11 cellular contexts compared by ENCODE assay signal in the genomic region with DNA sequence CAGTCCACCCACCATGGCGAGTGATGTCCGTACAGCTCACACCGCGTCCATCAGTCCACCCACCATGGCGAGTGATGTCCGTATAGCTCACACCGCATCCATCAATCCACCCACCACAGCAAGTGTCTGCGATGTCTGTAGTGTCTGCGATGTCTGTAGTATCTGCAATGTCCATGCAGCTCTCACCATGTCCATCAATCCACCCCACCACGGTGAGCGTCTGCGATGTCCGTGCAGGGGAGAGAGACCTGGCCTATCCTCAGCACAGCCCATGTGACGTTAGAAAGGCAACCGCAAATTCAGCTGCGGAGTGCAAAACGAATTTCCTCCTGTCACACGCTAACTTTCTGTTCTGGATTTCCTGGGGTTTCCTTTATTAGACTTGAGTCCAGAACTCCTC. TPM values are rescaled to one million over a fixed set of nuclear protein-coding genes. Genes with fewer than 3 reads are reported as not detected.
A peak's percentile ranks its signal among the peaks of the same experiment; 100 is the strongest.
DNase-seq lines count a peak whose midpoint lies in the region; ATAC-seq, FAIRE-seq and TF ChIP-seq lines count a peak whose summit lies in the region.
"Had no signal": no experiment of that assay in that cellular context is flagged by ENCODE, and none has a peak within 500 bp of the region (broad histone marks: within the 10 kb centered on the region; RNA-seq: fewer than 3 reads in every experiment).

No MANE protein-coding gene starts in this region.

- H3K4me3 Mint-ChIP-seq in CD4-positive, CD25-positive, alpha-beta regulatory T cell: peak overlapping the region; percentile 56 to 89 (median 78)
- peak overlapping the region; percentile 3 for H3K4me3 Mint-ChIP-seq in astrocyte (ENCODE audit: unreplicated experiment)
- peak overlapping the region; percentile 76 for H3K4me3 Mint-ChIP-seq in natural killer cell

- H3K36me3 ChIP-seq in CD4-positive, CD25-positive, alpha-beta regulatory T cell (ENCODE audit: control insufficient read depth, insufficient read depth, low read length): peaks cover 40% of the 10 kb centered on the region
- H3K36me3 ChIP-seq in IMR-90 (ENCODE audit: control insufficient read depth, insufficient read depth, low read length) (peaks cover 6% of the 10 kb centered on the region), astrocyte (ENCODE audit: insufficient read depth, low read length) (peaks cover 7% of the 10 kb centered on the region)

- peak overlapping the region; percentile 91; the same call in 1 of the 2 replicates for H3K23ac ChIP-seq in IMR-90 (ENCODE audit: low read depth, low read length)

- H3K4me1 ChIP-seq in CD4-positive, CD25-positive, alpha-beta regulatory T cell (ENCODE audit: control insufficient read depth, insufficient read depth, low read length, poor library complexity, severe bottlenecking): peaks cover 77% of the 10 kb centered on the region
- H3K4me1 ChIP-seq in IMR-90 (ENCODE audit: control insufficient read depth, insufficient read depth, low read length) (peaks cover 60% of the 10 kb centered on the region), astrocyte (ENCODE audit: insufficient read depth, low read length) (peaks cover 63% of the 10 kb centered on the region)

- H3K27me3 ChIP-seq in CD4-positive, CD25-positive, alpha-beta regulatory T cell (ENCODE audit: control insufficient read depth, insufficient read depth, low read length): no peaks in the 10 kb centered on the region
- no peaks in the 10 kb centered on the region for H3K27me3 ChIP-seq in IMR-90 (ENCODE audit: control insufficient read depth, insufficient read depth, low read length)
- H3K27me3 ChIP-seq in astrocyte (ENCODE audit: insufficient read depth, low read length): no peaks in the 10 kb centered on the region

- peak overlapping the region; percentile 77 for H2BK120ac ChIP-seq in IMR-90 (ENCODE audit: low read depth, low read length)

- peak overlapping the region; percentile 99 for H2AK5ac ChIP-seq in IMR-90 (ENCODE audit: low read depth, low read length)

- no peak overlapping the region for H2AFZ ChIP-seq in IMR-90 (replicated peaks; ENCODE audit: low read length, poor library complexity)
- H2AFZ ChIP-seq in astrocyte (ENCODE audit: low read depth, low read length): no peak overlapping the region

- peaks cover 6% of the 10 kb centered on the region for H3K27me3 Mint-ChIP-seq in CD4-positive, CD25-positive, alpha-beta regulatory T cell
- H3K27me3 Mint-ChIP-seq in astrocyte (ENCODE audit: low read depth, unreplicated experiment): no peaks in the 10 kb centered on the region
- no peaks in the 10 kb centered on the region for H3K27me3 Mint-ChIP-seq in natural killer cell (ENCODE audit: low read depth in 2 of 2)

- H2BK5ac ChIP-seq in IMR-90 (ENCODE audit: low read depth, low read length, poor library complexity, severe bottlenecking): peak overlapping the region; percentile 81

- H4K91ac ChIP-seq in IMR-90 (ENCODE audit: insufficient read depth, low read depth, low read length): peak overlapping the region; percentile 65; the same call in 1 of the 2 replicates

- H3K9ac ChIP-seq in IMR-90 (ENCODE audit: low read depth, low read length) (no peak overlapping the region), astrocyte (ENCODE audit: low read length) (no peak overlapping the region)

- H3K9me3 ChIP-seq in CD4-positive, CD25-positive, alpha-beta regulatory T cell (ENCODE audit: control insufficient read depth in 2 of 2, low read length in 2 of 2): no peaks in the 10 kb centered on the region
- no peaks in the 10 kb centered on the region for H3K9me3 ChIP-seq in IMR-90 (ENCODE audit: control insufficient read depth, insufficient read depth, low read length)
- no peaks in the 10 kb centered on the region for H3K9me3 ChIP-seq in astrocyte (ENCODE audit: insufficient read depth, low read depth, low read length)

- H2BK20ac ChIP-seq in IMR-90 (ENCODE audit: low read depth, low read length): peak overlapping the region; percentile 64; the same call in 1 of the 2 replicates

- TF ChIP-seq CTCF in IMR-90 (conservative IDR thresholded peaks at IDR 0.05; ENCODE audit: low read depth, low read length) (no peak), astrocyte (IDR thresholded peaks at IDR 0.05; ENCODE audit: insufficient read depth, low read depth, low read length) (no peak), natural killer cell (IDR thresholded peaks at IDR 0.05) (no peak)

- no peak for DNase-seq in CD4-positive, CD25-positive, alpha-beta regulatory T cell
- DNase-seq in IMR-90 (no peak), astrocyte (ENCODE audit: low read depth) (no peak), natural killer cell (peak; percentile 14), NOMO-1 (lab: John Stamatoyannopoulos, UW; ENCODE audit: unreplicated experiment in 2 of 2) (no peak), NCI-H446 (lab: John Stamatoyannopoulos, UW) (no peak), NCI-H187 (lab: John Stamatoyannopoulos, UW) (no peak)
- DNase-seq: C1 segment of cervical spinal cord, NCI-H1417 treated with DMSO at 0.1 percent for 48 hours, NCI-H524 had no signal

- H3K9me3 Mint-ChIP-seq in CD4-positive, CD25-positive, alpha-beta regulatory T cell: peaks cover 0 to 7% (median 0%) of the 10 kb centered on the region in 7 donors
- no peaks in the 10 kb centered on the region for H3K9me3 Mint-ChIP-seq in astrocyte (ENCODE audit: unreplicated experiment)
- no peaks in the 10 kb centered on the region for H3K9me3 Mint-ChIP-seq in natural killer cell

- intact Hi-C loops in IMR-90 (cut with micrococcal nuclease): no loop called here
- intact Hi-C loops in natural killer cell (cut with micrococcal nuclease): no loop called here

- H3K4ac ChIP-seq in IMR-90 (ENCODE audit: low read depth, low read length): peak overlapping the region; percentile 91

- WGBS in IMR-90 (ENCODE audit: extremely low coverage in 2 of 2, insufficient read length in 1 of 2), 2 experiments: 96% methylated on average over 9 of the region's 18 CpGs; no CpG with 5 or more reads in 1 of the 2 experiments

- no peak for ATAC-seq in CD4-positive, CD25-positive, alpha-beta regulatory T cell (ENCODE audit: low read depth in 2 of 2)
- ATAC-seq in IMR-90 (ENCODE audit: low read depth) (no peak), natural killer cell (no peak)
- no peak for ATAC-seq in activated CD4-positive, CD25-positive, alpha-beta regulatory T cell treated with anti-CD3 and anti-CD28 coated beads, Interleukin-2, amount 50 U/mL, for 24 hours

- H3K4me2 ChIP-seq in IMR-90 (ENCODE audit: low read depth, low read length): no peak overlapping the region
- peak overlapping the region; percentile 67 for H3K4me2 ChIP-seq in astrocyte (ENCODE audit: low read length)

- in situ Hi-C loops in IMR-90 (cut with MboI; ENCODE audit: low sequenced_read_pairs): no loop called here

- H3K4me3 ChIP-seq in CD4-positive, CD25-positive, alpha-beta regulatory T cell (ENCODE audit: low read depth, low read length): peak overlapping the region; percentile 19
- no peak overlapping the region for H3K4me3 ChIP-seq in IMR-90 (ENCODE audit: insufficient read depth, low read depth, low read length)
- no peak overlapping the region for H3K4me3 ChIP-seq in astrocyte (ENCODE audit: insufficient read depth, low read depth, low read length)

- BruUV-seq in IMR-90 (replicated peaks; lab: Mats Ljungman, UMichigan): no TSS peak

- H3K4me1 Mint-ChIP-seq in CD4-positive, CD25-positive, alpha-beta regulatory T cell: peaks cover 25 to 86% (median 54%) of the 10 kb centered on the region in 4 donors
- peaks cover 70% of the 10 kb centered on the region for H3K4me1 Mint-ChIP-seq in astrocyte (ENCODE audit: low read depth, unreplicated experiment)
- H3K4me1 Mint-ChIP-seq in natural killer cell: peaks cover 59 to 78% of the 10 kb centered on the region in 2 donors

- H4K8ac ChIP-seq in IMR-90 (ENCODE audit: low read depth in 2 of 2, low read length in 2 of 2): peak overlapping the region; percentile 29 to 82; a peak in 2 of 4 replicates

- H2AK9ac ChIP-seq in IMR-90 (replicated peaks; ENCODE audit: low read depth, low read length, poor library complexity): no peak overlapping the region

- H3K79me2 ChIP-seq in astrocyte (ENCODE audit: insufficient read depth, low read length): peaks cover 85% of the 10 kb centered on the region

- peaks cover 11 to 77% of the 10 kb centered on the region in 2 experiments; a peak in 3 of 4 replicates for H3K79me1 ChIP-seq in IMR-90 (ENCODE audit: low read depth in 1 of 2, low read length in 2 of 2)

- H4K20me1 ChIP-seq in IMR-90 (ENCODE audit: insufficient read depth, low read length) (peaks cover 16% of the 10 kb centered on the region), astrocyte (ENCODE audit: insufficient read depth, low read length) (peaks cover 48% of the 10 kb centered on the region)

- H3K56ac ChIP-seq in IMR-90 (ENCODE audit: extremely low read depth, insufficient read depth, low read length): no peak overlapping the region; the same call in 1 of the 2 replicates

- H2BK15ac ChIP-seq in IMR-90 (ENCODE audit: low read depth, low read length): peak overlapping the region; percentile 99; the same call in 2 of the 3 replicates

- POLR2A ChIA-PET in IMR-90 (lab: Charles Lee; ENCODE audit: unreplicated experiment): no interaction called here

- CTCF ChIA-PET in IMR-90 (lab: Yijun Ruan, JAX): no interaction called here

- no peak for FAIRE-seq in astrocyte (lab: Jason Lieb, UNC)

- H3K18ac ChIP-seq in IMR-90 (ENCODE audit: low read depth, low read length): peak overlapping the region; percentile 54; the same call in 1 of the 2 replicates

- TF ChIP-seq POLR2A in IMR-90 (IDR thresholded peaks at IDR 0.05; ENCODE audit: low read depth, low read length): no peak

- peaks cover 22% of the 10 kb centered on the region for H3K36me3 Mint-ChIP-seq in CD4-positive, CD25-positive, alpha-beta regulatory T cell
- H3K36me3 Mint-ChIP-seq in astrocyte (ENCODE audit: low read depth, unreplicated experiment): peaks cover 22% of the 10 kb centered on the region
- H3K36me3 Mint-ChIP-seq in natural killer cell: no peaks in the 10 kb centered on the region

- dilution Hi-C loops in IMR-90 (cut with HindIII; ENCODE audit: low sequenced_read_pairs, unreplicated experiment): no loop called here

- peak overlapping the region; percentile 84 for H3K14ac ChIP-seq in IMR-90 (replicated peaks; ENCODE audit: low read depth, low read length)

- no peak for TF ChIP-seq RAD21 in IMR-90 (IDR thresholded peaks at IDR 0.05; ENCODE audit: low read length)

- peak overlapping the region; percentile 65 for H3K27ac ChIP-seq in CD4-positive, CD25-positive, alpha-beta regulatory T cell (ENCODE audit: insufficient read depth, low read length, poor library complexity, severe bottlenecking)
- peak overlapping the region; percentile 70 for H3K27ac ChIP-seq in IMR-90 (ENCODE audit: insufficient read depth, low read length)
- no peak overlapping the region for H3K27ac ChIP-seq in astrocyte (ENCODE audit: low read depth, low read length)

- H4K5ac ChIP-seq in IMR-90 (ENCODE audit: low read depth, low read length): peak overlapping the region; percentile 33; the same call in 1 of the 2 replicates

- H3K9me1 ChIP-seq in IMR-90 (ENCODE audit: insufficient read depth, low read length): peaks cover 36% of the 10 kb centered on the region

- H3K27ac Mint-ChIP-seq in CD4-positive, CD25-positive, alpha-beta regulatory T cell: peak overlapping the region; percentile 80 to 89 (median 88)
- H3K27ac Mint-ChIP-seq in astrocyte (ENCODE audit: unreplicated experiment): peak overlapping the region; percentile 0
- peak overlapping the region; percentile 91 to 92 for H3K27ac Mint-ChIP-seq in natural killer cell

RNA-seq across cellular contexts. Expression of a gene that starts 18.5 kb away (rescaled TPM):
- 265 TPM for total RNA-seq in CD4-positive, CD25-positive, alpha-beta regulatory T cell
- polyA plus RNA-seq in CD4-positive, CD25-positive, alpha-beta regulatory T cell: 100 to 1,000 TPM in 1 of 4 donors, 10 to 100 TPM in 3; 93.8 to 116 (median 99.6) TPM
- total RNA-seq in IMR-90 (2012; rRNA removed) (21.0 and 22.8 TPM in 2 replicates), astrocyte (41.1 and 41.4 TPM in 2 replicates), natural killer cell (100 to 1,000 TPM; 252 to 277 (median 274) TPM)
- polyA plus RNA-seq in IMR-90 (2012; rRNA removed): 31.0 and 31.4 TPM in 2 replicates
- 22.9 and 29.5 TPM in 2 replicates for polyA plus RNA-seq in IMR-90 (2012; cell fraction: cytosol; rRNA removed)
- polyA plus RNA-seq in IMR-90 (2012; cell fraction: nucleus; rRNA removed; ENCODE audit: low replicate concordance): 48.4 and 48.8 TPM in 2 replicates

Comparison
In these comparisons a context has a peak if more than half of its experiments do, and no peak if none do; other contexts are left out.
1. H3K27ac Mint-ChIP-seq: peak in every context shown above with its lines; median percentile 92 in natural killer cell; 88 in CD4-positive, CD25-positive, alpha-beta regulatory T cell; 0 in astrocyte.
2. H3K4me3 Mint-ChIP-seq: peak in every context shown above with its lines; median percentile 78 in CD4-positive, CD25-positive, alpha-beta regulatory T cell; 76 in natural killer cell; 3 in astrocyte.